10 cellular contexts compared by ENCODE assay signal in genomic region chr1:3314561-3315271, GRCh38.
A peak's percentile ranks its signal among the peaks of the same experiment; 100 is the strongest.
DNase-seq lines count a peak whose midpoint lies in the region; ATAC-seq and TF ChIP-seq lines count a peak whose summit lies in the region.
"Had no signal": no experiment of that assay in that cellular context is flagged by ENCODE, and none has a peak within 500 bp of the region (broad histone marks: within the 10 kb centered on the region; RNA-seq: fewer than 3 reads in every experiment).

No MANE protein-coding gene starts in this region.

- H3K4me3 ChIP-seq in GM23338, result no peak overlapping the region
- peak overlapping the region; percentile 12; the same call in 1 of the 2 replicates for H3K4me3 ChIP-seq in iPS-20b (ENCODE audit: low read length)
- peak overlapping the region; percentile 0 to 52 for H3K4me3 ChIP-seq in stomach smooth muscle (ENCODE audit: low read length in 2 of 2)

- H3K9me3 Mint-ChIP-seq in GM23338, result no peaks in the 10 kb centered on the region

- DNase-seq in GM23338 (ENCODE audit: low spot score), result no peak
- peak; percentile 86 for DNase-seq in astrocyte of the hippocampus (ENCODE audit: low read depth, low spot score)
- no peak for DNase-seq in NCI-H2107 treated with DMSO at 0.1 percent for 48 hours (lab: John Stamatoyannopoulos, UW; ENCODE audit: unreplicated experiment)
- no peak for DNase-seq in superior temporal gyrus (ENCODE audit: extremely low spot score)
- no peak for DNase-seq in SIG-M5 (lab: John Stamatoyannopoulos, UW)
- DNase-seq in SW 1271 (lab: John Stamatoyannopoulos, UW), result no peak
- DNase-seq: effector CD4-positive, alpha-beta T cell; Karpas-422 had no signal

- H3K36me3 Mint-ChIP-seq in GM23338 (ENCODE audit: low read depth), result no peaks in the 10 kb centered on the region

- H3K79me2 ChIP-seq in GM23338 (replicated peaks; ENCODE audit: insufficient read depth), result no peaks in the 10 kb centered on the region

- no peak for ATAC-seq in GM23338

- H3K4me3 Mint-ChIP-seq in GM23338, result peak overlapping the region; percentile 25; the same call in 2 of the 3 replicates

- peaks cover 41% of the 10 kb centered on the region for H3K27me3 Mint-ChIP-seq in GM23338 (ENCODE audit: insufficient read depth, low read depth, poor library complexity)

- H3K27me3 ChIP-seq in GM23338 (ENCODE audit: insufficient read depth) (no peaks in the 10 kb centered on the region), iPS-20b (ENCODE audit: insufficient read depth, low read length) (peaks cover 51% of the 10 kb centered on the region), stomach smooth muscle (ENCODE audit: control insufficient read depth in 1 of 2, insufficient read depth in 2 of 2, low read length in 2 of 2) (no peaks in the 10 kb centered on the region)

- H3K36me3 ChIP-seq in GM23338 (ENCODE audit: insufficient read depth), result no peaks in the 10 kb centered on the region
- no peaks in the 10 kb centered on the region for H3K36me3 ChIP-seq in iPS-20b (ENCODE audit: insufficient read depth, low read depth, low read length)
- no peaks in the 10 kb centered on the region for H3K36me3 ChIP-seq in stomach smooth muscle (ENCODE audit: control insufficient read depth in 2 of 2, insufficient read depth in 2 of 2, low read length in 2 of 2)

- H3F3A ChIP-seq in GM23338 (replicated peaks; ENCODE audit: low read depth), result no peaks in the 10 kb centered on the region

- no peak overlapping the region for H3K4me2 ChIP-seq in GM23338

- H3K4me1 ChIP-seq in GM23338 (ENCODE audit: insufficient read depth), result peaks cover 7% of the 10 kb centered on the region
- H3K4me1 ChIP-seq in iPS-20b (ENCODE audit: insufficient read depth, low read length), result peaks cover 25% of the 10 kb centered on the region; the same call in 1 of the 2 replicates
- peaks cover 36% of the 10 kb centered on the region for H3K4me1 ChIP-seq in stomach smooth muscle (ENCODE audit: control insufficient read depth, insufficient read depth, low read length)

- no peak overlapping the region for H3K27ac Mint-ChIP-seq in GM23338

- 0 out of 2 replicates have a peak overlapping the region, but pooled peaks have one; percentile 56 for H2AFZ ChIP-seq in GM23338

- H3K4me1 Mint-ChIP-seq in GM23338, result peaks cover 39% of the 10 kb centered on the region

- H3K27ac ChIP-seq in GM23338 (ENCODE audit: low read depth) (no peak overlapping the region), iPS-20b (ENCODE audit: low read length) (no peak overlapping the region), stomach smooth muscle (ENCODE audit: low read length) (peak overlapping the region; percentile 99)

- no peaks in the 10 kb centered on the region for H3K9me3 ChIP-seq in iPS-20b (ENCODE audit: insufficient read depth, low read depth, low read length)
- no peaks in the 10 kb centered on the region for H3K9me3 ChIP-seq in stomach smooth muscle (ENCODE audit: control insufficient read depth in 2 of 2, low read length in 2 of 2)

- H4K20me1 ChIP-seq in GM23338 (replicated peaks; ENCODE audit: insufficient read depth), result no peaks in the 10 kb centered on the region

- H3K9me2 ChIP-seq in GM23338 (ENCODE audit: insufficient read depth), result no peaks in the 10 kb centered on the region

- H3K9ac ChIP-seq in iPS-20b (ENCODE audit: low read depth, low read length) (no peak overlapping the region), stomach smooth muscle (ENCODE audit: low read length in 2 of 2) (peak overlapping the region; percentile 13 to 62)

- no peak for TF ChIP-seq CTCF in GM23338 (conservative IDR thresholded peaks at IDR 0.05; ENCODE audit: low read depth in 2 of 2)

TF ChIP-seq in GM23338, 12 proteins besides CTCF, POLR2A, EP300 and RAD21 (continues in another document):
- TF ChIP-seq POLR2AphosphoS5 (IDR thresholded peaks at IDR 0.05; ENCODE audit: low read depth), result no peak
- TF ChIP-seq STAT1 (IDR thresholded peaks at IDR 0.05; ENCODE audit: unreplicated experiment), result no peak
- TF ChIP-seq CREB1 (CRISPR knock-in tag; IDR thresholded peaks at IDR 0.05; ENCODE audit: low read depth), result no peak
- no peak for TF ChIP-seq NANOG (IDR thresholded peaks at IDR 0.05; ENCODE audit: borderline replicate concordance)
- no peak for TF ChIP-seq ZNF462 (CRISPR knock-in tag; IDR thresholded peaks at IDR 0.05)
- no peak for TF ChIP-seq EZH2phosphoT487 (IDR thresholded peaks at IDR 0.05; ENCODE audit: unreplicated experiment)
- TF ChIP-seq REST (IDR thresholded peaks at IDR 0.05; ENCODE audit: unreplicated experiment), result no peak
- no peak for TF ChIP-seq EZH2 (IDR thresholded peaks at IDR 0.05; ENCODE audit: low read depth, unreplicated experiment)
- TF ChIP-seq JUNB (IDR thresholded peaks at IDR 0.05; ENCODE audit: unreplicated experiment), result no peak
